ENCODE assay signal across 9 cellular contexts in genomic region chr6:34115396-34116314, GRCh38. TPM values are rescaled to one million over a fixed set of nuclear protein-coding genes. Genes with fewer than 3 reads are reported as not detected.
DNase-seq lines count a peak whose midpoint lies in the region; ATAC-seq and TF ChIP-seq lines count a peak whose summit lies in the region.
"Had no signal": no experiment of that assay in that cellular context is flagged by ENCODE, and none has a peak within 500 bp of the region (broad histone marks: within the 10 kb centered on the region; RNA-seq: fewer than 3 reads in every experiment).

No MANE protein-coding gene starts in this region.

- no peak overlapping the region for H2BK12ac ChIP-seq in mesenchymal stem cell (ENCODE audit: low read length in 2 of 2)

- ATAC-seq in activated T-cell treated with anti-CD3 and anti-CD28 coated beads, Interleukin-2, amount 50 U/mL, for 72 hours (replicated peaks in 1 of 2): no peak
- ATAC-seq in foreskin keratinocyte (no peak), GM18505 (IDR thresholded peaks at IDR 0.05; ENCODE audit: unreplicated experiment) (no peak)

- intact Hi-C loops in Calu3 (cut with micrococcal nuclease; ENCODE audit: unreplicated experiment): no loop called here
- intact Hi-C loops in ascending aorta (cut with DNase I): no loop called here

- H4K8ac ChIP-seq in mesenchymal stem cell (ENCODE audit: low read length): no peak overlapping the region

- H3K4me2 ChIP-seq in mesenchymal stem cell (ENCODE audit: low read length, poor library complexity, severe bottlenecking): no peak overlapping the region

- H2BK15ac ChIP-seq in mesenchymal stem cell (ENCODE audit: low read depth, poor library complexity, severe bottlenecking): no peak overlapping the region

- peaks cover 100% of the 10 kb centered on the region for H3K27me3 Mint-ChIP-seq in Calu3 (ENCODE audit: unreplicated experiment)
- peaks cover 25% of the 10 kb centered on the region for H3K27me3 Mint-ChIP-seq in activated T-cell treated with anti-CD3 and anti-CD28 coated beads, Interleukin-2, amount 50 U/mL, for 72 hours (ENCODE audit: low read depth)

- H3K9me3 ChIP-seq in mesenchymal stem cell (ENCODE audit: control insufficient read depth, low read length) (no peaks in the 10 kb centered on the region), ascending aorta (no peaks in the 10 kb centered on the region)

- BruUV-seq in Calu3 (replicated peaks; lab: Mats Ljungman, UMichigan): no TSS peak

- DNase-seq in Calu3 (peak; percentile 32), HEK293T (ENCODE audit: extremely low spot score) (peak; percentile 69), mesenchymal stem cell (peak; percentile 24), foreskin keratinocyte (no peak), ascending aorta (ENCODE audit: low spot score in 2 of 2) (no peak), NCI-H1105 (lab: John Stamatoyannopoulos, UW) (no peak)
- peak; percentile 10 to 20 for DNase-seq in activated T-cell treated with anti-CD3 and anti-CD28 coated beads, Interleukin-2, amount 50 U/mL, for 72 hours
- DNase-seq: NCI-H524 had no signal

- H3K23ac ChIP-seq in mesenchymal stem cell (ENCODE audit: low read length in 2 of 2): no peak overlapping the region

- no peaks in the 10 kb centered on the region for H3K79me1 ChIP-seq in mesenchymal stem cell (replicated peaks; ENCODE audit: low read length, poor library complexity, severe bottlenecking)

- H2BK5ac ChIP-seq in mesenchymal stem cell (ENCODE audit: low read depth, low read length, poor library complexity, severe bottlenecking): no peak overlapping the region

- no peaks in the 10 kb centered on the region for H3K9me3 Mint-ChIP-seq in Calu3 (ENCODE audit: low read depth, unreplicated experiment)
- no peaks in the 10 kb centered on the region for H3K9me3 Mint-ChIP-seq in activated T-cell treated with anti-CD3 and anti-CD28 coated beads, Interleukin-2, amount 50 U/mL, for 72 hours

- WGBS in mesenchymal stem cell: 80% methylated on average over 23 of the region's 23 CpGs

- H3K27ac ChIP-seq in mesenchymal stem cell (ENCODE audit: low read length, poor library complexity, severe bottlenecking) (no peak overlapping the region), foreskin keratinocyte (no peak overlapping the region), ascending aorta (no peak overlapping the region)

- no peaks in the 10 kb centered on the region for H3K4me1 Mint-ChIP-seq in Calu3 (ENCODE audit: low read depth, unreplicated experiment)
- H3K4me1 Mint-ChIP-seq in activated T-cell treated with anti-CD3 and anti-CD28 coated beads, Interleukin-2, amount 50 U/mL, for 72 hours (ENCODE audit: low read depth): no peaks in the 10 kb centered on the region

- H3K4me3 ChIP-seq in mesenchymal stem cell (ENCODE audit: insufficient read depth in 1 of 2, low read depth in 1 of 2, low read length in 2 of 2) (no peak overlapping the region), ascending aorta (no peak overlapping the region)

- no peak overlapping the region for H3K18ac ChIP-seq in mesenchymal stem cell (ENCODE audit: low read depth in 1 of 2, low read length in 2 of 2)

- no peak for TF ChIP-seq POLR2A in GM18505 (IDR thresholded peaks at IDR 0.05; ENCODE audit: borderline replicate concordance, extremely low read depth, insufficient read depth, insufficient read length)

- no peaks in the 10 kb centered on the region for H3K36me3 Mint-ChIP-seq in Calu3 (ENCODE audit: insufficient read depth, unreplicated experiment)
- no peaks in the 10 kb centered on the region for H3K36me3 Mint-ChIP-seq in activated T-cell treated with anti-CD3 and anti-CD28 coated beads, Interleukin-2, amount 50 U/mL, for 72 hours (ENCODE audit: insufficient read depth in 2 of 2)

- H3K4ac ChIP-seq in mesenchymal stem cell (ENCODE audit: low read depth in 1 of 2, low read length in 2 of 2): no peak overlapping the region

- POLR2A ChIA-PET in HEK293T (lab: Yijun Ruan, JAX): no interaction called here

- H3K4me3 Mint-ChIP-seq in Calu3 (ENCODE audit: low read depth, unreplicated experiment): no peak overlapping the region
- no peak overlapping the region for H3K4me3 Mint-ChIP-seq in activated T-cell treated with anti-CD3 and anti-CD28 coated beads, Interleukin-2, amount 50 U/mL, for 72 hours

- H4K91ac ChIP-seq in mesenchymal stem cell (ENCODE audit: low read length): no peak overlapping the region

- H3K27ac Mint-ChIP-seq in Calu3 (ENCODE audit: unreplicated experiment): no peak overlapping the region
- H3K27ac Mint-ChIP-seq in activated T-cell treated with anti-CD3 and anti-CD28 coated beads, Interleukin-2, amount 50 U/mL, for 72 hours: no peak overlapping the region

- CTCF ChIA-PET in Calu3 (lab: Charles Lee) (no interaction called here), HEK293T (lab: Yijun Ruan, JAX) (interaction anchor here (1.1 kb wide), 1 partner anchor 16 kb away, joined by 3 read pairs; no protein-coding TSS in a partner anchor)

- H2BK120ac ChIP-seq in mesenchymal stem cell (ENCODE audit: low read depth, low read length): no peak overlapping the region

- no peak overlapping the region for H3K14ac ChIP-seq in mesenchymal stem cell (ENCODE audit: low read length in 2 of 2)

- H2AFZ ChIP-seq in mesenchymal stem cell (ENCODE audit: low read depth, low read length): no peak overlapping the region

- no peaks in the 10 kb centered on the region for H3K4me1 ChIP-seq in mesenchymal stem cell (ENCODE audit: control insufficient read depth, insufficient read depth, low read depth, low read length)
- H3K4me1 ChIP-seq in foreskin keratinocyte: no peaks in the 10 kb centered on the region
- no peaks in the 10 kb centered on the region for H3K4me1 ChIP-seq in ascending aorta

- peaks cover 73 to 94% of the 10 kb centered on the region in 2 experiments for H3K27me3 ChIP-seq in mesenchymal stem cell (ENCODE audit: control insufficient read depth in 1 of 2, insufficient read depth in 1 of 2, low read length in 2 of 2)
- H3K27me3 ChIP-seq in foreskin keratinocyte: peaks cover 17% of the 10 kb centered on the region
- H3K27me3 ChIP-seq in ascending aorta: no peaks in the 10 kb centered on the region

- no peak overlapping the region for H3K9ac ChIP-seq in mesenchymal stem cell (ENCODE audit: low read length)

- no peaks in the 10 kb centered on the region for H3K36me3 ChIP-seq in mesenchymal stem cell (ENCODE audit: control insufficient read depth in 1 of 2, insufficient read depth in 2 of 2, low read depth in 1 of 2, low read length in 2 of 2)
- no peaks in the 10 kb centered on the region for H3K36me3 ChIP-seq in ascending aorta

- no peak for TF ChIP-seq CTCF in Calu3 (IDR thresholded peaks at IDR 0.05; ENCODE audit: unreplicated experiment)
- TF ChIP-seq CTCF in foreskin keratinocyte (conservative IDR thresholded peaks at IDR 0.05): no peak
- no peak for TF ChIP-seq CTCF in ascending aorta (IDR thresholded peaks at IDR 0.05)

- no peak overlapping the region for H2AK5ac ChIP-seq in mesenchymal stem cell (ENCODE audit: low read length, severe bottlenecking)

TF ChIP-seq in HEK293T, 16 proteins besides CTCF, POLR2A, EP300 and RAD21:
- TF ChIP-seq PKNOX1 (IDR thresholded peaks at IDR 0.05) (no peak), LEF1 (IDR thresholded peaks at IDR 0.05; ENCODE audit: borderline replicate concordance) (no peak), SUZ12 (IDR thresholded peaks at IDR 0.05) (no peak), FOXA1 (IDR thresholded peaks at IDR 0.05) (no peak), FOXK2 (IDR thresholded peaks at IDR 0.05) (no peak), FOXM1 (IDR thresholded peaks at IDR 0.05; ENCODE audit: borderline replicate concordance) (no peak), ZNF384 (IDR thresholded peaks at IDR 0.05) (no peak), ELF4 (IDR thresholded peaks at IDR 0.05) (no peak), ARNT (IDR thresholded peaks at IDR 0.05) (no peak), CTBP1 (IDR thresholded peaks at IDR 0.05; ENCODE audit: borderline replicate concordance) (no peak), NFRKB (IDR thresholded peaks at IDR 0.05) (no peak), SP1 (IDR thresholded peaks at IDR 0.05) (no peak)

RNA-seq across cellular contexts. Expression of gene GRM4, which starts 30.2 kb away (rescaled TPM):
- total RNA-seq in Calu3 (2022) (not detected in 2 replicates), foreskin keratinocyte (0.04 and 0.07 TPM in 2 replicates), ascending aorta (not detected)
- under 1 TPM in 1 of 2 donors, not detected in 1; 0.07 TPM for total RNA-seq in activated T-cell treated with anti-CD3 and anti-CD28 coated beads, Interleukin-2, amount 50 U/mL, for 72 hours
- 0.04 TPM for polyA plus RNA-seq in mesenchymal stem cell (2013, experiment 1 of 2)
- 0.01 TPM for polyA plus RNA-seq in mesenchymal stem cell (2013, experiment 2 of 2)
- 0.03 TPM in 1 of 2 replicates, not detected in the other for polyA plus RNA-seq in foreskin keratinocyte

Comparison
In these comparisons a context has a peak if more than half of its experiments do, and no peak if none do; other contexts are left out.
1. DNase-seq: peak in Calu3 (single experiment), HEK293T (single experiment), activated T-cell treated with anti-CD3 and anti-CD28 coated beads, Interleukin-2, amount 50 U/mL, for 72 hours (2 of 2) and mesenchymal stem cell (single experiment); none in foreskin keratinocyte (0 of 2), ascending aorta (0 of 2) and NCI-H1105 (single experiment).